11 cellular contexts compared by ENCODE assay signal in genomic region chr12:1532367-1532752, GRCh38.
DNase-seq lines count a peak whose midpoint lies in the region; ATAC-seq and TF ChIP-seq lines count a peak whose summit lies in the region.
"Had no signal": no experiment of that assay in that cellular context is flagged by ENCODE, and none has a peak within 500 bp of the region (broad histone marks: within the 10 kb centered on the region; RNA-seq: fewer than 3 reads in every experiment).

No MANE protein-coding gene starts in this region.

- no peak for TF ChIP-seq CTCF in SK-N-SH (IDR thresholded peaks at IDR 0.05)
- no peak for TF ChIP-seq CTCF in osteocyte (IDR thresholded peaks at IDR 0.05)

- no peaks in the 10 kb centered on the region for H3K9me2 ChIP-seq in SK-N-SH

- POLR2A ChIA-PET in SK-N-SH (lab: Yijun Ruan, JAX), result no interaction called here

- CTCF ChIA-PET in SK-N-SH (lab: Yijun Ruan, JAX), result interaction anchor here (1.3 kb wide), 1 partner anchor 51 kb away, joined by 4 read pairs; no protein-coding TSS in a partner anchor

- peaks cover 7 to 30% of the 10 kb centered on the region in 2 experiments; a peak in 3 of 4 replicates for H3K4me1 ChIP-seq in SK-N-SH (ENCODE audit: control insufficient read depth in 1 of 2, insufficient read depth in 2 of 2, low read depth in 1 of 2, low read length in 1 of 2)
- peaks cover 15% of the 10 kb centered on the region for H3K4me1 ChIP-seq in ectodermal cell (ENCODE audit: control insufficient read depth, insufficient read depth, low read length)

- H3K27me3 Mint-ChIP-seq in osteocyte (ENCODE audit: unreplicated experiment), result no peaks in the 10 kb centered on the region

- H3K9ac ChIP-seq in SK-N-SH, result peak overlapping the region; percentile 79

- peaks cover 59% of the 10 kb centered on the region for H4K20me1 ChIP-seq in SK-N-SH (ENCODE audit: insufficient read depth)

- ATAC-seq in SK-N-SH treated with all-trans-retinoic acid at 6 μM for 48 hours (no peak), HG02981 (IDR thresholded peaks at IDR 0.05; ENCODE audit: unreplicated experiment) (no peak), GM18517 (IDR thresholded peaks at IDR 0.05; ENCODE audit: unreplicated experiment) (no peak)

- peak overlapping the region; percentile 85 for H3K4me3 Mint-ChIP-seq in osteocyte (ENCODE audit: unreplicated experiment)

- H3K9me3 Mint-ChIP-seq in osteocyte (ENCODE audit: unreplicated experiment), result no peaks in the 10 kb centered on the region

- H3F3A ChIP-seq in SK-N-SH (replicated peaks; ENCODE audit: insufficient read depth), result no peaks in the 10 kb centered on the region

- 91% methylated on average over 6 of the region's 6 CpGs for WGBS in SK-N-SH (ENCODE audit: low lambda C conversion rate)
- 74 to 87% methylated on average over 6 of the region's 6 CpGs for WGBS in ectodermal cell, 2 experiments

- H3K36me3 ChIP-seq in SK-N-SH (replicated peaks in 1 of 2; ENCODE audit: control insufficient read depth in 1 of 2, insufficient read depth in 2 of 2, low read length in 1 of 2) (no peaks in the 10 kb centered on the region), ectodermal cell (ENCODE audit: control insufficient read depth, insufficient read depth, low read length) (no peaks in the 10 kb centered on the region)
- H3K36me3 ChIP-seq: spleen had no signal

- TF ChIP-seq EP300 in SK-N-SH (IDR thresholded peaks at IDR 0.05; ENCODE audit: borderline replicate concordance in 1 of 2, low read depth in 1 of 2, low read length in 1 of 2), result no peak

- DNase-seq in SK-N-SH (no peak), NCI-H526 treated with DMSO at 0.1 percent for 48 hours (lab: John Stamatoyannopoulos, UW) (peak; percentile 37), osteocyte (ENCODE audit: extremely low spot score, unreplicated experiment) (peak; percentile 46), NCI-H446 treated with DMSO at 0.1 percent for 48 hours (lab: John Stamatoyannopoulos, UW) (no peak)
- DNase-seq: NCI-H2227 treated with DMSO at 0.1 percent for 48 hours, SHP77, spleen had no signal

- H3K27ac ChIP-seq in SK-N-SH (ENCODE audit: low read depth in 2 of 2, low read length in 1 of 2) (peak overlapping the region in 1 of 2 experiments; percentile 11; a peak in 1 of 4 replicates), ectodermal cell (ENCODE audit: insufficient read depth, low read depth, low read length, poor library complexity, severe bottlenecking) (no peak overlapping the region)

- H3K27ac Mint-ChIP-seq in osteocyte (ENCODE audit: unreplicated experiment), result peak overlapping the region; percentile 93

- peak overlapping the region; percentile 93 for H3K4me2 ChIP-seq in SK-N-SH

- peak overlapping the region in 1 of 2 experiments; percentile 81; a peak in 2 of 4 replicates for H3K4me3 ChIP-seq in SK-N-SH (ENCODE audit: low read depth in 2 of 2, low read length in 1 of 2)
- peak overlapping the region; percentile 50 for H3K4me3 ChIP-seq in ectodermal cell (ENCODE audit: insufficient read depth, low read depth, low read length)

- H3K36me3 Mint-ChIP-seq in osteocyte (ENCODE audit: unreplicated experiment), result peaks cover 3% of the 10 kb centered on the region

- H2AFZ ChIP-seq in SK-N-SH (ENCODE audit: low read depth), result no peak overlapping the region

- no peaks in the 10 kb centered on the region for H3K27me3 ChIP-seq in SK-N-SH (ENCODE audit: insufficient read depth)
- H3K27me3 ChIP-seq in ectodermal cell (ENCODE audit: control insufficient read depth, insufficient read depth, low read length, poor library complexity, severe bottlenecking), result peaks cover 65% of the 10 kb centered on the region

- H3K4me1 Mint-ChIP-seq in osteocyte (ENCODE audit: unreplicated experiment), result peaks cover 73% of the 10 kb centered on the region

- no peak for TF ChIP-seq RAD21 in SK-N-SH (IDR thresholded peaks at IDR 0.05; ENCODE audit: low read length)

- no peaks in the 10 kb centered on the region for H3K9me3 ChIP-seq in SK-N-SH
- no peaks in the 10 kb centered on the region for H3K9me3 ChIP-seq in ectodermal cell (ENCODE audit: control insufficient read depth, low read length)
- H3K9me3 ChIP-seq: spleen had no signal

- peaks cover 79% of the 10 kb centered on the region for H3K79me2 ChIP-seq in SK-N-SH (ENCODE audit: insufficient read depth)

TF ChIP-seq in SK-N-SH, 30 proteins besides CTCF, POLR2A, EP300 and RAD21 (continues in another document):
- TF ChIP-seq MXI1 (IDR thresholded peaks at IDR 0.05; ENCODE audit: low read depth, low read length), result no peak
- TF ChIP-seq RXRA (IDR thresholded peaks at IDR 0.05; ENCODE audit: borderline replicate concordance, low read depth), result no peak
- no peak for TF ChIP-seq POLR2AphosphoS5 (IDR thresholded peaks at IDR 0.05; ENCODE audit: low read depth, low read length)
- no peak for TF ChIP-seq MEF2A (IDR thresholded peaks at IDR 0.05; ENCODE audit: borderline replicate concordance, low read depth)
- TF ChIP-seq TAF1 (IDR thresholded peaks at IDR 0.05; ENCODE audit: borderline replicate concordance, low read depth, low read length), result no peak
- no peak for TF ChIP-seq ZBTB33 (IDR thresholded peaks at IDR 0.05; ENCODE audit: borderline replicate concordance, low read depth)
- no peak for TF ChIP-seq TCF12 (IDR thresholded peaks at IDR 0.05)
- no peak for TF ChIP-seq RCOR1 (IDR thresholded peaks at IDR 0.05; ENCODE audit: low read length)
- TF ChIP-seq RFX5 (IDR thresholded peaks at IDR 0.05; ENCODE audit: low read length), result no peak
- no peak for TF ChIP-seq SMC3 (IDR thresholded peaks at IDR 0.05; ENCODE audit: low read depth, low read length)
- TF ChIP-seq USF1 (IDR thresholded peaks at IDR 0.05; ENCODE audit: borderline replicate concordance, low read depth), result no peak
- TF ChIP-seq NRF1 (IDR thresholded peaks at IDR 0.05; ENCODE audit: low read depth, low read length), result no peak
- TF ChIP-seq EZH2phosphoT487 (IDR thresholded peaks at IDR 0.05; ENCODE audit: borderline replicate concordance, low read depth), result no peak

TF ChIP-seq in SK-N-SH treated with all-trans-retinoic acid at 6 μM for 48 hours, 23 proteins besides CTCF, POLR2A, EP300 and RAD21 (continues in another document):
- TF ChIP-seq PATZ1 (CRISPR knock-in tag; IDR thresholded peaks at IDR 0.05; ENCODE audit: borderline replicate concordance), result no peak
- no peak for TF ChIP-seq ZNF565 (CRISPR knock-in tag; conservative IDR thresholded peaks at IDR 0.05; ENCODE audit: low read depth)
- TF ChIP-seq CREB5 (CRISPR knock-in tag; IDR thresholded peaks at IDR 0.05; ENCODE audit: low read depth), result no peak
- no peak for TF ChIP-seq RARB (CRISPR knock-in tag; IDR thresholded peaks at IDR 0.05)
- TF ChIP-seq SNAI2 (CRISPR knock-in tag; IDR thresholded peaks at IDR 0.05), result no peak
- no peak for TF ChIP-seq ISL1 (CRISPR knock-in tag; IDR thresholded peaks at IDR 0.05)
- TF ChIP-seq CSRNP3 (CRISPR knock-in tag; IDR thresholded peaks at IDR 0.05), result no peak
- TF ChIP-seq ESRRG (CRISPR knock-in tag; IDR thresholded peaks at IDR 0.05), result no peak
- no peak for TF ChIP-seq GLIS3 (CRISPR knock-in tag; IDR thresholded peaks at IDR 0.05)
- no peak for TF ChIP-seq ZNF70 (CRISPR knock-in tag; IDR thresholded peaks at IDR 0.05)
- TF ChIP-seq TOX (CRISPR knock-in tag; IDR thresholded peaks at IDR 0.05; ENCODE audit: borderline replicate concordance), result no peak
- TF ChIP-seq TCF4 (CRISPR knock-in tag; IDR thresholded peaks at IDR 0.05; ENCODE audit: borderline replicate concordance), result no peak

Comparison
In these comparisons a context has a peak if more than half of its experiments do, and no peak if none do; other contexts are left out.
1. DNase-seq: peak in NCI-H526 treated with DMSO at 0.1 percent for 48 hours (single experiment) and osteocyte (single experiment); none in SK-N-SH (single experiment) and NCI-H446 treated with DMSO at 0.1 percent for 48 hours (single experiment).